17 cellular contexts compared by ENCODE assay signal in genomic region chr11:108561535-108561991, GRCh38. TPM values are rescaled to one million over a fixed set of nuclear protein-coding genes. Genes with fewer than 3 reads are reported as not detected.
DNase-seq lines count a peak whose midpoint lies in the region; ATAC-seq and TF ChIP-seq lines count a peak whose summit lies in the region.
"Had no signal": no experiment of that assay in that cellular context is flagged by ENCODE, and none has a peak within 500 bp of the region (broad histone marks: within the 10 kb centered on the region; RNA-seq: fewer than 3 reads in every experiment).

No MANE protein-coding gene starts in this region.

- H3K4me3 ChIP-seq in fibroblast of the aortic adventitia (ENCODE audit: low read depth, low read length), result no peak overlapping the region
- H3K4me3 ChIP-seq in parathyroid adenoma (ENCODE audit: low read depth, low read length), result no peak overlapping the region
- H3K4me3 ChIP-seq: BLaER1, hepatocyte, vagina had no signal

- peak; percentile 8 for DNase-seq in ELR (ENCODE audit: low read depth)
- peak; percentile 51 for DNase-seq in UCSD-AML1 (lab: John Stamatoyannopoulos, UW; ENCODE audit: unreplicated experiment)
- DNase-seq in fibroblast of the aortic adventitia (ENCODE audit: low read depth), result peak; percentile 59
- DNase-seq in activated T-cell treated with anti-CD3 and anti-CD28 coated beads, Interleukin-2, amount 50 U/mL, for 48 hours, result no peak
- DNase-seq in NCI-H82 treated with DMSO at 0.1 percent for 48 hours (lab: John Stamatoyannopoulos, UW; ENCODE audit: unreplicated experiment), result no peak
- DNase-seq in NCI-H146 (lab: John Stamatoyannopoulos, UW), result no peak
- DNase-seq: activated CD4-positive, alpha-beta T cell treated with anti-CD3 and anti-CD28 coated beads for 4 hours; activated T-cell treated with anti-CD3 and anti-CD28 coated beads, Interleukin-2, amount 50 U/mL, for 24 hours; effector memory CD8-positive, alpha-beta T cell; GOT3; stimulated activated CD4-positive, alpha-beta T cell treated with anti-CD3 and anti-CD28 coated beads, Interleukin-2, amount 100 ng/mL, for 48 hours; T-cell had no signal

- no peak for TF ChIP-seq CTCF in fibroblast of the aortic adventitia (IDR thresholded peaks at IDR 0.05; ENCODE audit: insufficient read depth, low read length)
- no peak for TF ChIP-seq CTCF in parathyroid adenoma (IDR thresholded peaks at IDR 0.05)

- no peak overlapping the region for H3K4me2 ChIP-seq in parathyroid adenoma (ENCODE audit: low read length)
- H3K4me2 ChIP-seq: BLaER1, hepatocyte had no signal

- ATAC-seq in HG03565 (IDR thresholded peaks at IDR 0.05; ENCODE audit: unreplicated experiment), result no peak
- ATAC-seq: effector memory CD8-positive, alpha-beta T cell; T-cell had no signal

- no peaks in the 10 kb centered on the region for H3K36me3 ChIP-seq in parathyroid adenoma (ENCODE audit: control insufficient read depth, insufficient read depth, low read length)
- H3K36me3 ChIP-seq: BLaER1, vagina had no signal

- H3K27me3 ChIP-seq in parathyroid adenoma (ENCODE audit: control insufficient read depth, insufficient read depth, low read length), result no peaks in the 10 kb centered on the region
- H3K27me3 ChIP-seq: BLaER1, hepatocyte, vagina had no signal

- no peaks in the 10 kb centered on the region for H3K9me3 ChIP-seq in parathyroid adenoma (ENCODE audit: control insufficient read depth, low read length)
- H3K9me3 ChIP-seq: BLaER1, vagina had no signal

- H3K27ac ChIP-seq in parathyroid adenoma, result peak overlapping the region; percentile 95
- H3K27ac ChIP-seq: BLaER1, hepatocyte, vagina had no signal

- no peak overlapping the region for H2AFZ ChIP-seq in parathyroid adenoma
- H2AFZ ChIP-seq: hepatocyte had no signal

- peaks cover 16% of the 10 kb centered on the region for H3K4me1 ChIP-seq in parathyroid adenoma

- H3K79me2 ChIP-seq in parathyroid adenoma, result no peaks in the 10 kb centered on the region
- H3K79me2 ChIP-seq: hepatocyte had no signal

- no peak overlapping the region for H3K9ac ChIP-seq in parathyroid adenoma
- H3K9ac ChIP-seq: BLaER1 had no signal

RNA-seq across cellular contexts. Expression of gene EXPH5, which starts 32.0 kb away (rescaled TPM):
- 0.72 and 1.1 TPM in 2 replicates for total RNA-seq in fibroblast of the aortic adventitia (ENCODE audit: low replicate concordance)

Comparison
In these comparisons a context has a peak if more than half of its experiments do, and no peak if none do; other contexts are left out.
1. DNase-seq: peak in ELR (single experiment), UCSD-AML1 (single experiment) and fibroblast of the aortic adventitia (single experiment); none in activated T-cell treated with anti-CD3 and anti-CD28 coated beads, Interleukin-2, amount 50 U/mL, for 48 hours (0 of 2), NCI-H82 treated with DMSO at 0.1 percent for 48 hours (single experiment) and NCI-H146 (single experiment).